In the genomic region with DNA sequence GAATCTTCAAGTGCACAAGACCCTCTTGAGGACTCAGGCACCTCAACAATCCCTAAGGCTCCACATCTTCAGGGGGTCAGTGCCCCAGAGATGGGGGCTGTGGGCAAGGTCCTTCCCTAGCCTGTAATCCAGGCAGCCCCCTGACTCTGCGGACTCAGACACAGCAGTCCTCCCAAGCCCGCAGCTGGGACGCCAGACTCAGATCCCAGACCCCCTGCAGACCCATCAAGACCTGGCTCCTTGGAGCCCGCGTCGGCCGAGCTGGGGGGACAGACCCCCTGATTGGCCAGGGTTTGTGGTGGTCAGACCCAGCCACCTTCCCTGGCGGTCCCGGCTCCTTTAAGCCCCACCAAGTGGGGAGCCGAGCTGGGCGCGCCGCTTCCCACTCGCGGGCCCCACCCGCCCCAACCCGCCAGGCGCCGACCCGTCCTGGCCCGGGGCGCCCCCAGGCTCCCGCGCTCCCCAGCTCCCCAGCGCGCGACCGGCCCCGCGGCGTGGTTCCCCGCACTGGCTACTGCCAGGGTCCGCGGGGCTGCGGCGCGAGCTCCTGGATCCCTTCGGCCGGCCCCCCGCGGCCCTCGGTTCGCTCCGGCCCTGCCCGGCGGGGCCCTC, we compare ENCODE assay signal across 8 cellular contexts. TPM values are rescaled to one million over a fixed set of nuclear protein-coding genes. Genes with fewer than 3 reads are reported as not detected.
DNase-seq lines count a peak whose midpoint lies in the region; ATAC-seq and TF ChIP-seq lines count a peak whose summit lies in the region.

No MANE protein-coding gene starts in this region.

- peaks cover 8% of the 10 kb centered on the region; the same call in 1 of the 2 replicates for H3K27me3 ChIP-seq in SJCRH30
- no peaks in the 10 kb centered on the region for H3K27me3 ChIP-seq in osteoblast (ENCODE audit: insufficient read depth, low read length)

- no peak for ATAC-seq in HG02885 (IDR thresholded peaks at IDR 0.05; ENCODE audit: poor library complexity, unreplicated experiment)

- H3K36me3 ChIP-seq in SJCRH30: no peaks in the 10 kb centered on the region
- no peaks in the 10 kb centered on the region for H3K36me3 ChIP-seq in osteoblast (ENCODE audit: insufficient read depth, low read length)

- peaks cover 27% of the 10 kb centered on the region for H3K4me1 ChIP-seq in SJCRH30
- peaks cover 39% of the 10 kb centered on the region for H3K4me1 ChIP-seq in osteoblast (ENCODE audit: insufficient read depth, low read length)

- H3K27ac ChIP-seq in C4-2B (peak overlapping the region; percentile 66), SJCRH30 (no peak overlapping the region), osteoblast (ENCODE audit: low read depth, low read length) (peak overlapping the region; percentile 61)

- peak overlapping the region; percentile 96 for H3K4me2 ChIP-seq in osteoblast (ENCODE audit: insufficient read depth, low read length)

- H4K20me1 ChIP-seq in osteoblast (ENCODE audit: insufficient read depth, low read length): peaks cover 34% of the 10 kb centered on the region

- H3K9me3 ChIP-seq in SJCRH30 (replicated peaks) (no peaks in the 10 kb centered on the region), osteoblast (ENCODE audit: low read depth, low read length) (no peaks in the 10 kb centered on the region)

- TF ChIP-seq CTCF in C4-2B (conservative IDR thresholded peaks at IDR 0.05) (no peak), fibroblast of villous mesenchyme (IDR thresholded peaks at IDR 0.05; ENCODE audit: insufficient read depth, low read depth, low read length) (no peak), osteoblast (IDR thresholded peaks at IDR 0.05; ENCODE audit: extremely low read depth, low read depth, low read length) (no peak)

- H3K4me3 ChIP-seq in SJCRH30 (peak overlapping the region; percentile 69), fibroblast of villous mesenchyme (ENCODE audit: low read depth, low read length) (peak overlapping the region; percentile 75), osteoblast (ENCODE audit: insufficient read depth, low read length) (peak overlapping the region; percentile 89)

- peak in 1 of 2 experiments; percentile 38 for DNase-seq in SJCRH30
- DNase-seq in fibroblast of villous mesenchyme (ENCODE audit: low read depth): no peak
- DNase-seq in osteoblast (ENCODE audit: insufficient read length, low spot score, missing footprints): peak; percentile 88
- DNase-seq in Ammon's horn (ENCODE audit: low spot score): no peak
- DNase-seq in pons (ENCODE audit: low spot score): no peak
- DNase-seq in NCI-H526 treated with DMSO at 0.1 percent for 48 hours (lab: John Stamatoyannopoulos, UW): no peak

- H2AFZ ChIP-seq in osteoblast (ENCODE audit: low read length): no peak overlapping the region

- peaks cover 45% of the 10 kb centered on the region for H3K79me2 ChIP-seq in osteoblast (ENCODE audit: insufficient read depth, low read length)

RNA-seq across cellular contexts. Expression of gene OSBPL5, which starts 0.5 kb away (rescaled TPM):
- total RNA-seq in SJCRH30 (2014; rRNA removed; shearing (Covaris generic)): 6.7 and 8.4 TPM in 2 replicates
- total RNA-seq in fibroblast of villous mesenchyme (49.7 and 55.7 TPM in 2 replicates), osteoblast (46.0 and 49.9 TPM in 2 replicates)

RNA-seq across cellular contexts. Expression of gene MRGPRG, which starts 54.0 kb away (rescaled TPM):
- not detected in 2 replicates for total RNA-seq in SJCRH30 (2014; rRNA removed; shearing (Covaris generic))
- total RNA-seq in fibroblast of villous mesenchyme: not detected in 2 replicates
- not detected in 2 replicates for total RNA-seq in osteoblast
